ENCODE assay signal across 8 cellular contexts in genomic region chr17:42552736-42553135, GRCh38. TPM values are rescaled to one million over a fixed set of nuclear protein-coding genes. Genes with fewer than 3 reads are reported as not detected.
DNase-seq lines count a peak whose midpoint lies in the region; ATAC-seq, FAIRE-seq and TF ChIP-seq lines count a peak whose summit lies in the region.
"Not testable (repeated sequence)": the region's sequence is repeated elsewhere in the genome, so short reads cannot be mapped to it uniquely, and the experiment has no call there.

HSD17B1 (plus strand) TSS chr17:42552923; CDS start chr17:42552934, 11 bp downstream.

- H3K27me3 ChIP-seq in DND-41 (ENCODE audit: insufficient read depth, low read length, poor library complexity); MM.1S (replicated peaks; ENCODE audit: insufficient read depth, low read length); bronchial epithelial cell (ENCODE audit: control insufficient read depth, insufficient read depth, low read length); mesendoderm (ENCODE audit: insufficient read depth, low read length, poor library complexity); rectal smooth muscle tissue (ENCODE audit: control insufficient read depth, insufficient read depth, low read length); upper lobe of right lung: not testable (repeated sequence)

- CTCF ChIA-PET in activated CD8-positive, alpha-beta T cell treated with anti-CD3 and anti-CD28 coated beads for 36 hours (lab: Charles Lee): interaction anchor here (1.0 kb wide), 1 partner anchor 111 kb away, joined by 3 read pairs; no protein-coding TSS in a partner anchor

- H3K4me1 ChIP-seq in DND-41 (ENCODE audit: insufficient read depth, low read length) (peaks cover 25% of the 10 kb centered on the region), rectal smooth muscle tissue (ENCODE audit: control insufficient read depth, insufficient read depth, low read length) (peaks cover 13% of the 10 kb centered on the region), upper lobe of right lung (peaks cover 20% of the 10 kb centered on the region)
- not testable (repeated sequence) for H3K4me1 ChIP-seq in MM.1S (ENCODE audit: low read length); mesendoderm (ENCODE audit: control insufficient read depth, low read depth, low read length)

- not testable (repeated sequence) for H3K36me3 ChIP-seq in DND-41 (ENCODE audit: insufficient read depth, low read length); MM.1S (replicated peaks; ENCODE audit: insufficient read depth, low read length); bronchial epithelial cell (ENCODE audit: control insufficient read depth, insufficient read depth, low read length); mesendoderm (ENCODE audit: control insufficient read depth, insufficient read depth, low read length); rectal smooth muscle tissue (ENCODE audit: control insufficient read depth, insufficient read depth, low read length); upper lobe of right lung

- H3K9ac ChIP-seq in DND-41 (ENCODE audit: low read depth, low read length): peak within 1 kb of the TSS; percentile 90
- not testable (repeated sequence) for H3K9ac ChIP-seq in MM.1S (ENCODE audit: low read length); mesendoderm (ENCODE audit: low read length)
- H3K9ac ChIP-seq in rectal smooth muscle tissue (ENCODE audit: low read length): peak within 1 kb of the TSS; percentile 47

- not testable (repeated sequence) for H4K8ac ChIP-seq in mesendoderm (ENCODE audit: low read depth, low read length)

- not testable (repeated sequence) for FAIRE-seq in bronchial epithelial cell (lab: Jason Lieb, UNC)

- not testable (repeated sequence) for H3K79me1 ChIP-seq in mesendoderm (ENCODE audit: low read length)

- H3K79me2 ChIP-seq in DND-41 (ENCODE audit: insufficient read depth, low read length): peaks cover 31% of the 10 kb centered on the region
- not testable (repeated sequence) for H3K79me2 ChIP-seq in MM.1S (ENCODE audit: low read length); mesendoderm (ENCODE audit: control insufficient read depth, insufficient read depth, low read length)

- H3K9me3 Mint-ChIP-seq in activated CD8-positive, alpha-beta T cell treated with anti-CD3 and anti-CD28 coated beads for 36 hours: not testable (repeated sequence)

- peak within 1 kb of the TSS; percentile 91 for H3K4me3 Mint-ChIP-seq in activated CD8-positive, alpha-beta T cell treated with anti-CD3 and anti-CD28 coated beads for 36 hours

- H3K4ac ChIP-seq in mesendoderm (ENCODE audit: low read depth, low read length): not testable (repeated sequence)

- H3K9me3 ChIP-seq in DND-41 (ENCODE audit: insufficient read depth, low read length, severe bottlenecking); MM.1S (replicated peaks; ENCODE audit: insufficient read depth, low read length); upper lobe of right lung: not testable (repeated sequence)

- H3K18ac ChIP-seq in mesendoderm (ENCODE audit: low read length): not testable (repeated sequence)

- H4K20me1 ChIP-seq in DND-41 (ENCODE audit: insufficient read depth, low read length); MM.1S (ENCODE audit: insufficient read depth, low read length): not testable (repeated sequence)

- peak within 1 kb of the TSS; percentile 85 for H3K27ac Mint-ChIP-seq in activated CD8-positive, alpha-beta T cell treated with anti-CD3 and anti-CD28 coated beads for 36 hours

- peaks cover 22% of the 10 kb centered on the region for H3K4me1 Mint-ChIP-seq in activated CD8-positive, alpha-beta T cell treated with anti-CD3 and anti-CD28 coated beads for 36 hours (ENCODE audit: low read depth)

- H3K4me3 ChIP-seq in DND-41 (ENCODE audit: low read depth in 1 of 2, low read length in 2 of 2) (peak within 1 kb of the TSS in 1 of 2 experiments; percentile 88; a peak in 3 of 4 replicates), bronchial epithelial cell (ENCODE audit: low read depth, low read length) (peak within 1 kb of the TSS; percentile 78), fibroblast of the aortic adventitia (ENCODE audit: low read depth, low read length) (peak within 1 kb of the TSS; percentile 89), rectal smooth muscle tissue (ENCODE audit: low read length) (peak within 1 kb of the TSS; percentile 96), upper lobe of right lung (peak within 1 kb of the TSS; percentile 89)
- not testable (repeated sequence) for H3K4me3 ChIP-seq in MM.1S (ENCODE audit: low read length); mesendoderm (ENCODE audit: low read length)

- H3K23ac ChIP-seq in mesendoderm (ENCODE audit: low read length): not testable (repeated sequence)

- H3F3A ChIP-seq in MM.1S (ENCODE audit: insufficient read depth, low read length): not testable (repeated sequence)

- H2AK5ac ChIP-seq in mesendoderm (ENCODE audit: low read length): not testable (repeated sequence)

- H3K9me2 ChIP-seq in MM.1S (replicated peaks; ENCODE audit: insufficient read depth, low read length): not testable (repeated sequence)

- H2BK120ac ChIP-seq in mesendoderm (ENCODE audit: low read depth, low read length): not testable (repeated sequence)

- peak within 1 kb of the TSS; percentile 83 for H3K4me2 ChIP-seq in DND-41 (ENCODE audit: insufficient read depth, low read length)
- H3K4me2 ChIP-seq in MM.1S (ENCODE audit: low read depth, low read length): peak within 1 kb of the TSS; percentile 83; the same call in 1 of the 2 replicates
- H3K4me2 ChIP-seq in mesendoderm (ENCODE audit: low read length): not testable (repeated sequence)

- POLR2A ChIA-PET in activated CD8-positive, alpha-beta T cell treated with anti-CD3 and anti-CD28 coated beads for 36 hours (lab: Charles Lee): interaction anchor here (0.5 kb wide), 1 partner anchor 590 kb away, joined by 3 read pairs; no protein-coding TSS in a partner anchor

- intact Hi-C loops in activated CD8-positive, alpha-beta T cell treated with anti-CD3 and anti-CD28 coated beads for 36 hours (cut with micrococcal nuclease); upper lobe of right lung (cut with DNase I): not testable (repeated sequence)

- H2AFZ ChIP-seq in DND-41 (ENCODE audit: low read depth, low read length); MM.1S (ENCODE audit: low read length): not testable (repeated sequence)

- not testable (repeated sequence) for H3K36me3 Mint-ChIP-seq in activated CD8-positive, alpha-beta T cell treated with anti-CD3 and anti-CD28 coated beads for 36 hours (ENCODE audit: low read depth)

- H3K27ac ChIP-seq in DND-41 (ENCODE audit: low read length) (peak within 1 kb of the TSS; percentile 85; the same call in 1 of the 2 replicates), upper lobe of right lung (peak within 1 kb of the TSS; percentile 92)
- H3K27ac ChIP-seq in MM.1S (ENCODE audit: low read length); mesendoderm (ENCODE audit: low read depth, low read length); rectal smooth muscle tissue (ENCODE audit: low read depth, low read length): not testable (repeated sequence)

- not testable (repeated sequence) for H3K27me3 Mint-ChIP-seq in activated CD8-positive, alpha-beta T cell treated with anti-CD3 and anti-CD28 coated beads for 36 hours

- not testable (repeated sequence) for DNase-seq in DND-41; MM.1S; activated CD8-positive, alpha-beta T cell treated with anti-CD3 and anti-CD28 coated beads for 36 hours; bronchial epithelial cell (ENCODE audit: low read depth); fibroblast of the aortic adventitia (ENCODE audit: low read depth); mesendoderm; upper lobe of right lung

- H2BK15ac ChIP-seq in mesendoderm (replicated peaks; ENCODE audit: low read depth): not testable (repeated sequence)

- not testable (repeated sequence) for TF ChIP-seq CTCF in DND-41 (IDR thresholded peaks at IDR 0.05; ENCODE audit: borderline replicate concordance, extremely low read depth, low read length, poor library complexity, severe bottlenecking); MM.1S (IDR thresholded peaks at IDR 0.05; ENCODE audit: low read length); activated CD8-positive, alpha-beta T cell treated with anti-CD3 and anti-CD28 coated beads for 36 hours (IDR thresholded peaks at IDR 0.05); bronchial epithelial cell (IDR thresholded peaks at IDR 0.05; ENCODE audit: insufficient read depth, low read length, severe bottlenecking); fibroblast of the aortic adventitia (IDR thresholded peaks at IDR 0.05; ENCODE audit: insufficient read depth, low read length); upper lobe of right lung (IDR thresholded peaks at IDR 0.05)

- WGBS in mesendoderm (ENCODE audit: extremely low coverage, insufficient coverage, low lambda C conversion rate): no CpG with 5 or more reads among the region's 15 CpGs

- H3K56ac ChIP-seq in mesendoderm (ENCODE audit: low read length): peak within 1 kb of the TSS; percentile 34

- H4K5ac ChIP-seq in mesendoderm (ENCODE audit: low read length): not testable (repeated sequence)

- not testable (repeated sequence) for ATAC-seq in DND-41 (ENCODE audit: insufficient read depth, low read depth); activated CD8-positive, alpha-beta T cell treated with anti-CD3 and anti-CD28 coated beads for 36 hours; upper lobe of right lung

- H2BK5ac ChIP-seq in mesendoderm (ENCODE audit: low read length): not testable (repeated sequence)

RNA-seq across cellular contexts. Expression of gene HSD17B1, which starts in this region (rescaled TPM):
- total RNA-seq in activated CD8-positive, alpha-beta T cell treated with anti-CD3 and anti-CD28 coated beads for 36 hours: under 1 TPM; 0.43 to 0.49 TPM
- total RNA-seq in bronchial epithelial cell: 7.4 and 22.8 TPM in 2 replicates
- 0.99 and 4.7 TPM in 2 replicates for total RNA-seq in fibroblast of the aortic adventitia (ENCODE audit: low replicate concordance)
- polyA plus RNA-seq in mesendoderm (2013, experiment 1 of 2): 0.59 TPM
- polyA plus RNA-seq in mesendoderm (2013, experiment 2 of 2): 0.67 TPM
- 1.4 TPM for total RNA-seq in upper lobe of right lung
